Comparison of ENCODE assay signal across 8 cellular contexts in genomic region chr12:53746592-53747491, GRCh38. TPM values are rescaled to one million over a fixed set of nuclear protein-coding genes. Genes with fewer than 3 reads are reported as not detected.
A peak's percentile ranks its signal among the peaks of the same experiment; 100 is the strongest.
DNase-seq lines count a peak whose midpoint lies in the region; ATAC-seq and TF ChIP-seq lines count a peak whose summit lies in the region.

No MANE protein-coding gene starts in this region.

- TF ChIP-seq CTCF in coronary artery (IDR thresholded peaks at IDR 0.05) (peak; percentile 98), lower leg skin (IDR thresholded peaks at IDR 0.05) (peak in 2 of 3 donors; percentile 97 to 99)

- no peak for TF ChIP-seq POLR2A in lower leg skin (IDR thresholded peaks at IDR 0.05)

- intact Hi-C loops in lower leg skin (cut with DNase I; ENCODE audit: low total_unique reads) = no loop called here

- peak; percentile 40 for ATAC-seq in HG03565 (IDR thresholded peaks at IDR 0.05; ENCODE audit: unreplicated experiment)
- no peak for ATAC-seq in HG03521 (IDR thresholded peaks at IDR 0.05; ENCODE audit: unreplicated experiment)

- H3K4me3 ChIP-seq in coronary artery = no peak overlapping the region
- no peak overlapping the region for H3K4me3 ChIP-seq in lower leg skin (ENCODE audit: low read depth, poor library complexity, severe bottlenecking)

- no peak overlapping the region for H3K27ac ChIP-seq in coronary artery

- peak; percentile 87 for DNase-seq in DMS53 treated with DMSO at 0.1 percent for 48 hours (lab: John Stamatoyannopoulos, UW; ENCODE audit: unreplicated experiment)
- peak; percentile 75 for DNase-seq in NCI-H748 treated with DMSO at 0.1 percent for 48 hours (lab: John Stamatoyannopoulos, UW)
- peak; percentile 87 to 92 for DNase-seq in activated CD4-positive, alpha-beta T cell treated with anti-CD3 and anti-CD28 coated beads, Interleukin-2, amount 50 U/mL, for 48 hours
- peak; percentile 91 for DNase-seq in coronary artery (ENCODE audit: low spot score)
- peak; percentile 87 to 98 for DNase-seq in lower leg skin (ENCODE audit: low spot score in 2 of 2)
- peak; percentile 81 to 84 for DNase-seq in stimulated activated CD4-positive, alpha-beta T cell treated with anti-CD3 and anti-CD28 coated beads, Interleukin-4, amount 100 ng/mL, for 48 hours (ENCODE audit: low read depth in 2 of 2)

- 9% methylated on average over 25 of the region's 25 CpGs for WGBS in lower leg skin, 2 donors

RNA-seq across cellular contexts. Expression of gene CISTR, which starts 4.9 kb away (rescaled TPM):
- total RNA-seq in lower leg skin = not detected

RNA-seq across cellular contexts. Expression of gene CALCOCO1, which starts 19.6 kb away (rescaled TPM):
- total RNA-seq in lower leg skin = 100 to 1,000 TPM; 313 to 432 (median 391) TPM
